Comparison of ENCODE assay signal across 14 cellular contexts in the genomic region with DNA sequence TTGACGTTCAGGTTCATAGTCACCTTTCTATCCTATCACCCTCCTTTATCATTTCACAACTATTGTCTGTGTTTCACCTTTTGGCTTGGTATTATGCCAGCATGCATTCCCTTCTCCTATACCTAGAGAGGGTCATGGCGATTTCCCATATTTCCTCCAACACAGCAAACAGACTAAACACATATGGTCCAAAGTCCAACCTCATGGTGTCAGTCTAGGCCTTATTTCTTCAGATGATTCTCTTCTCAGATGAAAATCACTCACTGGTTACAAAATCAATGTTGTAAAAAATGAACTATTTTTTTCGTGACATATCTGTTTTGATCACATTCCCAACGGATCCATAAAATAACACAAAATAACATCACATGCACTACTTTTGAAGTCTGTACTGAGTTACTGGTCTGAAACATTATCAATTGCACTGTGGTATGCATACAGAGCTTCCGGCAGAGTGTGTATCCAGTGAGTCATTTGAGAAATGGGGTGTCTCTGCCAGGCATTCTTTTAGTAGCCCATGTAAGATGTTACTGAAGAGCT.
DNase-seq lines count a peak whose midpoint lies in the region; ATAC-seq, FAIRE-seq and TF ChIP-seq lines count a peak whose summit lies in the region.
"Had no signal": no experiment of that assay in that cellular context is flagged by ENCODE, and none has a peak within 500 bp of the region (broad histone marks: within the 10 kb centered on the region; RNA-seq: fewer than 3 reads in every experiment).

No MANE protein-coding gene starts in this region.

- intact Hi-C loops in Calu3 (cut with micrococcal nuclease; ENCODE audit: unreplicated experiment) (loop anchor here (2.0 to 10.0 kb wide), 2 partner anchors 118 to 712 kb away; no protein-coding TSS in a partner anchor), mammary epithelial cell (cut with micrococcal nuclease) (no loop called here), kidney (cut with DNase I) (no loop called here)

- no peak overlapping the region for H3K4ac ChIP-seq in mesenchymal stem cell (ENCODE audit: low read depth in 1 of 2, low read length in 2 of 2)

- H2AFZ ChIP-seq in mammary epithelial cell (ENCODE audit: low read depth, low read length) (no peak overlapping the region), mesenchymal stem cell (ENCODE audit: low read depth, low read length) (no peak overlapping the region)

- 74% methylated on average over 5 of the region's 5 CpGs for WGBS in mammary epithelial cell (ENCODE audit: low coverage, missing lambda C conversion rate)
- 57% methylated on average over 4 of the region's 5 CpGs for WGBS in mesenchymal stem cell

- no peaks in the 10 kb centered on the region for H3K79me2 ChIP-seq in mammary epithelial cell (ENCODE audit: insufficient read depth, low read length)

- no peak overlapping the region for H3K23ac ChIP-seq in mesenchymal stem cell (ENCODE audit: low read length in 2 of 2)

- no peak overlapping the region for H2BK15ac ChIP-seq in mesenchymal stem cell (ENCODE audit: low read depth, poor library complexity, severe bottlenecking)

- H3K27ac ChIP-seq in mammary epithelial cell (ENCODE audit: insufficient read depth, low read depth, low read length), result no peak overlapping the region
- peak overlapping the region; percentile 74 for H3K27ac ChIP-seq in mesenchymal stem cell (ENCODE audit: low read length, poor library complexity, severe bottlenecking)
- H3K27ac ChIP-seq in kidney (ENCODE audit: low read depth in 2 of 2, low read length in 2 of 2), result no peak overlapping the region
- H3K27ac ChIP-seq: vagina had no signal

- peaks cover 5% of the 10 kb centered on the region for H3K9me3 Mint-ChIP-seq in Calu3 (ENCODE audit: low read depth, unreplicated experiment)
- H3K9me3 Mint-ChIP-seq: brain; CD8-positive, alpha-beta memory T cell; memory B cell; T-cell had no signal

- H2AK5ac ChIP-seq in mesenchymal stem cell (ENCODE audit: low read length, severe bottlenecking), result no peak overlapping the region

- peak; percentile 22 for DNase-seq in Calu3
- peak; percentile 81 for DNase-seq in LHCN-M2 (ENCODE audit: low read depth)
- DNase-seq in mammary epithelial cell, result peak; percentile 57
- DNase-seq in mesenchymal stem cell, result peak; percentile 54
- no peak for DNase-seq in KG1 (lab: John Stamatoyannopoulos, UW)
- no peak for DNase-seq in kidney
- DNase-seq: CD8-positive, alpha-beta memory T cell; NCI-H748 treated with DMSO at 0.1 percent for 48 hours; T-cell had no signal

- H2BK120ac ChIP-seq in mesenchymal stem cell (ENCODE audit: low read depth, low read length), result no peak overlapping the region

- TF ChIP-seq CTCF in Calu3 (IDR thresholded peaks at IDR 0.05; ENCODE audit: unreplicated experiment) (no peak), mammary epithelial cell (conservative IDR thresholded peaks at IDR 0.05 in 1 of 2, IDR thresholded peaks at IDR 0.05 in 1 of 2; ENCODE audit: extremely low read depth in 1 of 2, insufficient read depth in 1 of 2, low read depth in 1 of 2, low read length in 2 of 2) (no peak), kidney (IDR thresholded peaks at IDR 0.05; ENCODE audit: borderline replicate concordance, extremely low read depth, insufficient read depth) (no peak)

- CTCF ChIA-PET in Calu3 (lab: Charles Lee), result interaction anchor here (0.7 to 1.1 kb wide), 2 partner anchors 717 to 718 kb away, joined by 3 to 5 read pairs; no protein-coding TSS in a partner anchor
- CTCF ChIA-PET in mammary epithelial cell (lab: Charles Lee; ENCODE audit: low non-redundant PET), result interaction anchor here (0.5 kb wide), 1 partner anchor 336 kb away, joined by 4 read pairs; no protein-coding TSS in a partner anchor

- H3K9me3 ChIP-seq in mammary epithelial cell (replicated peaks; ENCODE audit: insufficient read depth, low read length) (no peaks in the 10 kb centered on the region), mesenchymal stem cell (ENCODE audit: control insufficient read depth, low read length) (no peaks in the 10 kb centered on the region), kidney (ENCODE audit: control insufficient read depth in 1 of 2, low read length in 2 of 2) (no peaks in the 10 kb centered on the region)
- H3K9me3 ChIP-seq: vagina had no signal

- H3K4me2 ChIP-seq in mammary epithelial cell (ENCODE audit: insufficient read depth, low read depth, low read length), result no peak overlapping the region
- no peak overlapping the region for H3K4me2 ChIP-seq in mesenchymal stem cell (ENCODE audit: low read length, poor library complexity, severe bottlenecking)

- no peaks in the 10 kb centered on the region for H4K20me1 ChIP-seq in mammary epithelial cell (ENCODE audit: insufficient read depth, low read length)

- no peak overlapping the region for H3K18ac ChIP-seq in mesenchymal stem cell (ENCODE audit: low read depth in 1 of 2, low read length in 2 of 2)

- H3K36me3 ChIP-seq in mammary epithelial cell (ENCODE audit: insufficient read depth, low read length), result no peaks in the 10 kb centered on the region
- no peaks in the 10 kb centered on the region for H3K36me3 ChIP-seq in mesenchymal stem cell (ENCODE audit: control insufficient read depth in 1 of 2, insufficient read depth in 2 of 2, low read depth in 1 of 2, low read length in 2 of 2)
- no peaks in the 10 kb centered on the region for H3K36me3 ChIP-seq in kidney (ENCODE audit: control insufficient read depth in 1 of 2, insufficient read depth in 2 of 2, low read length in 2 of 2)
- H3K36me3 ChIP-seq: vagina had no signal

- ATAC-seq in GM18511 (IDR thresholded peaks at IDR 0.05; ENCODE audit: unreplicated experiment) (no peak), GM19467 (IDR thresholded peaks at IDR 0.05; ENCODE audit: unreplicated experiment) (no peak)
- ATAC-seq: T-cell had no signal

- H3K4me1 Mint-ChIP-seq in Calu3 (ENCODE audit: low read depth, unreplicated experiment), result peaks cover 23% of the 10 kb centered on the region
- H3K4me1 Mint-ChIP-seq: CD8-positive, alpha-beta memory T cell; memory B cell; T-cell had no signal

- no peaks in the 10 kb centered on the region for H3K27me3 Mint-ChIP-seq in Calu3 (ENCODE audit: unreplicated experiment)
- H3K27me3 Mint-ChIP-seq: brain; CD8-positive, alpha-beta memory T cell had no signal

- no peak overlapping the region for H2BK5ac ChIP-seq in mesenchymal stem cell (ENCODE audit: low read depth, low read length, poor library complexity, severe bottlenecking)

- H3K36me3 Mint-ChIP-seq in Calu3 (ENCODE audit: insufficient read depth, unreplicated experiment), result peaks cover 4% of the 10 kb centered on the region
- H3K36me3 Mint-ChIP-seq: brain; CD8-positive, alpha-beta memory T cell; memory B cell; T-cell had no signal

- H3K27ac Mint-ChIP-seq in Calu3 (ENCODE audit: unreplicated experiment), result peak overlapping the region; percentile 14
- H3K27ac Mint-ChIP-seq: CD8-positive, alpha-beta memory T cell; memory B cell; T-cell had no signal

- in situ Hi-C loops in mammary epithelial cell (cut with MboI; ENCODE audit: low sequenced_read_pairs in 2 of 2), result loop anchor here in 1 of 2 donors (25.0 kb wide), 1 partner anchor 1665 kb away; no protein-coding TSS in a partner anchor

- H3K4me1 ChIP-seq in mammary epithelial cell (ENCODE audit: insufficient read depth, low read length) (peaks cover 16% of the 10 kb centered on the region), mesenchymal stem cell (ENCODE audit: control insufficient read depth, insufficient read depth, low read depth, low read length) (no peaks in the 10 kb centered on the region), kidney (ENCODE audit: control insufficient read depth in 1 of 2, insufficient read depth in 1 of 2, low read depth in 1 of 2, low read length in 2 of 2) (no peaks in the 10 kb centered on the region)
- H3K4me1 ChIP-seq: vagina had no signal

- FAIRE-seq in kidney (lab: Jason Lieb, UNC), result no peak

- H4K8ac ChIP-seq in mesenchymal stem cell (ENCODE audit: low read length), result no peak overlapping the region

- BruUV-seq in Calu3 (replicated peaks; lab: Mats Ljungman, UMichigan) (no TSS peak), mammary epithelial cell (replicated peaks; lab: Mats Ljungman, UMichigan) (no TSS peak)

- no peak overlapping the region for H2BK12ac ChIP-seq in mesenchymal stem cell (ENCODE audit: low read length in 2 of 2)

- H4K91ac ChIP-seq in mesenchymal stem cell (ENCODE audit: low read length), result no peak overlapping the region

- H3K27me3 ChIP-seq in mammary epithelial cell (ENCODE audit: insufficient read depth, low read length) (no peaks in the 10 kb centered on the region), mesenchymal stem cell (ENCODE audit: control insufficient read depth in 1 of 2, insufficient read depth in 1 of 2, low read length in 2 of 2) (no peaks in the 10 kb centered on the region)
- H3K27me3 ChIP-seq: vagina had no signal

- no peak overlapping the region for H3K4me3 Mint-ChIP-seq in Calu3 (ENCODE audit: low read depth, unreplicated experiment)
- H3K4me3 Mint-ChIP-seq: brain; CD8-positive, alpha-beta memory T cell; memory B cell; T-cell had no signal

- H3K14ac ChIP-seq in mesenchymal stem cell (ENCODE audit: low read length in 2 of 2), result no peak overlapping the region

- dilution Hi-C loops in mammary epithelial cell (cut with HindIII; ENCODE audit: low sequenced_read_pairs), result no loop called here

- H3K9ac ChIP-seq in mammary epithelial cell (ENCODE audit: insufficient read depth, low read length), result no peak overlapping the region
- H3K9ac ChIP-seq in mesenchymal stem cell (ENCODE audit: low read length), result peak overlapping the region; percentile 28
- H3K9ac ChIP-seq in kidney (ENCODE audit: low read length in 2 of 2), result no peak overlapping the region

- H3K79me1 ChIP-seq in mesenchymal stem cell (replicated peaks; ENCODE audit: low read length, poor library complexity, severe bottlenecking), result no peaks in the 10 kb centered on the region

- H3K4me3 ChIP-seq in mammary epithelial cell (replicated peaks in 1 of 3; ENCODE audit: insufficient read depth in 1 of 3, low read depth in 2 of 3, low read length in 3 of 3), result no peak overlapping the region
- H3K4me3 ChIP-seq in mesenchymal stem cell (ENCODE audit: insufficient read depth in 1 of 2, low read depth in 1 of 2, low read length in 2 of 2), result peak overlapping the region in 1 of 2 experiments; percentile 16
- H3K4me3 ChIP-seq in kidney (ENCODE audit: low read length in 2 of 2), result no peak overlapping the region
- H3K4me3 ChIP-seq: vagina had no signal

Comparison
In these comparisons a context has a peak if more than half of its experiments do, and no peak if none do; other contexts are left out.
1. DNase-seq: peak in Calu3 (single experiment), LHCN-M2 (single experiment), mammary epithelial cell (single experiment) and mesenchymal stem cell (single experiment); none in KG1 (single experiment) and kidney (single experiment).